ENCODE assay signal across 9 cellular contexts in genomic region chr5:119322312-119322947, GRCh38. TPM values are rescaled to one million over a fixed set of nuclear protein-coding genes. Genes with fewer than 3 reads are reported as not detected.
DNase-seq lines count a peak whose midpoint lies in the region; ATAC-seq, FAIRE-seq and TF ChIP-seq lines count a peak whose summit lies in the region.
"Had no signal": no experiment of that assay in that cellular context is flagged by ENCODE, and none has a peak within 500 bp of the region (broad histone marks: within the 10 kb centered on the region; RNA-seq: fewer than 3 reads in every experiment).

No MANE protein-coding gene starts in this region.

- H3K36me3 ChIP-seq in PC-3 (ENCODE audit: low read depth, low read length) = no peaks in the 10 kb centered on the region
- H3K36me3 ChIP-seq in effector memory CD4-positive, alpha-beta T cell (ENCODE audit: control insufficient read depth, insufficient read depth, low read length) = no peaks in the 10 kb centered on the region
- no peaks in the 10 kb centered on the region for H3K36me3 ChIP-seq in spleen
- H3K36me3 ChIP-seq in sigmoid colon = no peaks in the 10 kb centered on the region
- no peaks in the 10 kb centered on the region for H3K36me3 ChIP-seq in ovary

- H3F3A ChIP-seq in PC-3 (ENCODE audit: low read length, unreplicated experiment) = peaks cover 12% of the 10 kb centered on the region

- H4K20me1 ChIP-seq in PC-3 (ENCODE audit: low read length) = no peaks in the 10 kb centered on the region

- no TSS peak for BruUV-seq in PC-3 (replicated peaks; lab: Mats Ljungman, UMichigan)

- no peaks in the 10 kb centered on the region for H3K9me3 ChIP-seq in PC-3 (ENCODE audit: low read length)
- no peaks in the 10 kb centered on the region for H3K9me3 ChIP-seq in effector memory CD4-positive, alpha-beta T cell (ENCODE audit: control insufficient read depth, low read length)
- H3K9me3 ChIP-seq in spleen = no peaks in the 10 kb centered on the region
- no peaks in the 10 kb centered on the region for H3K9me3 ChIP-seq in sigmoid colon
- H3K9me3 ChIP-seq in ovary = no peaks in the 10 kb centered on the region

- FAIRE-seq in GM18507 (lab: Jason Lieb, UNC) = peak; percentile 51

- peak overlapping the region; percentile 97 for H3K27ac ChIP-seq in PC-3 (ENCODE audit: low read length)
- peak overlapping the region; percentile 35 for H3K27ac ChIP-seq in effector memory CD4-positive, alpha-beta T cell (ENCODE audit: insufficient read depth, low read length, poor library complexity, severe bottlenecking)
- H3K27ac ChIP-seq in spleen = peak overlapping the region in 5 of 8 donors; percentile 2 to 67 (median 14)
- H3K27ac ChIP-seq in sigmoid colon = no peak overlapping the region
- H3K27ac ChIP-seq in ovary = no peak overlapping the region

- POLR2A ChIA-PET in PC-3 (lab: Charles Lee; ENCODE audit: unreplicated experiment) = no interaction called here

- peaks cover 6% of the 10 kb centered on the region; the same call in 1 of the 2 replicates for H3K79me2 ChIP-seq in PC-3 (ENCODE audit: low read length)

- CTCF ChIA-PET in PC-3 (lab: Charles Lee) = no interaction called here

- TF ChIP-seq POLR2A in spleen (IDR thresholded peaks at IDR 0.05) = no peak
- no peak for TF ChIP-seq POLR2A in sigmoid colon (IDR thresholded peaks at IDR 0.05)
- TF ChIP-seq POLR2A in ovary (IDR thresholded peaks at IDR 0.05) = no peak

- TF ChIP-seq CTCF in PC-3 (conservative IDR thresholded peaks at IDR 0.05; ENCODE audit: low read depth, low read length) (no peak), spleen (IDR thresholded peaks at IDR 0.05 in 8 of 11, conservative IDR thresholded peaks at IDR 0.05 in 3 of 11) (no peak), sigmoid colon (IDR thresholded peaks at IDR 0.05) (no peak), ovary (IDR thresholded peaks at IDR 0.05) (no peak)

- DNase-seq in GM18507 (ENCODE audit: extremely low spot score, insufficient read length, low read depth) (no peak), PC-3 (no peak), spleen (no peak), sigmoid colon (no peak), ovary (no peak)
- DNase-seq in effector memory CD4-positive, alpha-beta T cell = no peak
- DNase-seq: amygdala, NCI-H2107 had no signal

- H3K4me2 ChIP-seq in PC-3 (ENCODE audit: low read length) = 0 out of 2 replicates have a peak overlapping the region, but pooled peaks have one; percentile 73

- no peak for ATAC-seq in PC-3
- ATAC-seq in HG02840 (IDR thresholded peaks at IDR 0.05; ENCODE audit: low FRiP score, unreplicated experiment) = no peak

- H3K27me3 ChIP-seq in PC-3 (ENCODE audit: low read length) (no peaks in the 10 kb centered on the region), spleen (replicated peaks in 1 of 7) (no peaks in the 10 kb centered on the region), sigmoid colon (no peaks in the 10 kb centered on the region), ovary (no peaks in the 10 kb centered on the region)
- H3K27me3 ChIP-seq in effector memory CD4-positive, alpha-beta T cell (replicated peaks; ENCODE audit: control insufficient read depth, insufficient read depth, low read length, poor library complexity, severe bottlenecking) = no peaks in the 10 kb centered on the region

- peaks cover 39% of the 10 kb centered on the region for H3K4me1 ChIP-seq in PC-3 (ENCODE audit: insufficient read depth, low read length)
- peaks cover 84% of the 10 kb centered on the region for H3K4me1 ChIP-seq in effector memory CD4-positive, alpha-beta T cell (ENCODE audit: control insufficient read depth, insufficient read depth, low read length, poor library complexity, severe bottlenecking)
- H3K4me1 ChIP-seq in spleen = peaks cover 53 to 100% (median 96%) of the 10 kb centered on the region in 6 donors
- no peaks in the 10 kb centered on the region for H3K4me1 ChIP-seq in sigmoid colon
- H3K4me1 ChIP-seq in ovary (ENCODE audit: insufficient read depth) = no peaks in the 10 kb centered on the region

- WGBS in spleen, 5 donors = 70 to 80% (median 77%) methylated on average over 7 of the region's 7 CpGs
- WGBS in sigmoid colon, 2 donors = 81 to 86% methylated on average over 7 of the region's 7 CpGs
- 76 to 83% (median 80%) methylated on average over 7 of the region's 7 CpGs for WGBS in ovary, 3 donors

- H2AFZ ChIP-seq in PC-3 (ENCODE audit: low read length) = no peak overlapping the region

- peak overlapping the region; percentile 77; the same call in 1 of the 2 replicates for H3K9ac ChIP-seq in PC-3 (ENCODE audit: low read length)

- H3K4me3 ChIP-seq in PC-3 (ENCODE audit: low read length) = no peak overlapping the region
- no peak overlapping the region for H3K4me3 ChIP-seq in effector memory CD4-positive, alpha-beta T cell (ENCODE audit: insufficient read depth, low read depth, low read length, poor library complexity, severe bottlenecking)
- H3K4me3 ChIP-seq in spleen = no peak overlapping the region
- H3K4me3 ChIP-seq in sigmoid colon = no peak overlapping the region
- H3K4me3 ChIP-seq in ovary = no peak overlapping the region

- intact Hi-C loops in PC-3 (cut with micrococcal nuclease) (loop anchor here (5.0 kb wide), 1 partner anchor 35 kb away; the partner anchor contains the start of gene TNFAIP8), spleen (cut with DNase I; ENCODE audit: low total_unique reads) (no loop called here), sigmoid colon (cut with DNase I) (no loop called here), ovary (cut with DNase I) (no loop called here)

- TF ChIP-seq EP300 in sigmoid colon (IDR thresholded peaks at IDR 0.05) = no peak
- no peak for TF ChIP-seq EP300 in ovary (IDR thresholded peaks at IDR 0.05)

- H3K9me2 ChIP-seq in PC-3 (replicated peaks; ENCODE audit: low read length) = no peaks in the 10 kb centered on the region

RNA-seq across cellular contexts. Expression of gene TNFAIP8, which starts 33.4 kb away (rescaled TPM):
- total RNA-seq in PC-3 (2014; rRNA removed) = 11.8 and 20.0 TPM in 2 replicates
- 100 to 1,000 TPM in 4 of 7 donors, 10 to 100 TPM in 3; 71.1 to 113 (median 102) TPM for total RNA-seq in spleen
- polyA plus RNA-seq in spleen = 100 to 1,000 TPM in 2 of 3 donors, 10 to 100 TPM in 1; 91.9 to 123 (median 100) TPM
- total RNA-seq in sigmoid colon = 10 to 100 TPM in 3 of 4 donors, 1 to 10 TPM in 1; 6.9 to 17.9 (median 13.1) TPM
- polyA plus RNA-seq in sigmoid colon = 10 to 100 TPM in 2 of 3 donors, 1 to 10 TPM in 1; 9.0 to 55.8 (median 19.0) TPM
- 10 to 100 TPM in 1 of 7 donors, 1 to 10 TPM in 6; 1.4 to 14.6 (median 4.5) TPM for total RNA-seq in ovary
- polyA plus RNA-seq in ovary = 10 to 100 TPM in 1 of 2 donors, 1 to 10 TPM in 1; 5.0 to 12.0 TPM

Comparison
In these comparisons a context has a peak if more than half of its experiments do, and no peak if none do; other contexts are left out.
1. H3K27ac ChIP-seq: peak in PC-3 (single experiment), effector memory CD4-positive, alpha-beta T cell (single experiment) and spleen (5 of 8); none in sigmoid colon (0 of 4) and ovary (0 of 2).